8 cellular contexts compared by ENCODE assay signal in genomic region chr16:2604016-2604369, GRCh38.
A peak's percentile ranks its signal among the peaks of the same experiment; 100 is the strongest.
DNase-seq lines count a peak whose midpoint lies in the region; ATAC-seq, FAIRE-seq and TF ChIP-seq lines count a peak whose summit lies in the region.
"Not testable (repeated sequence)": the region's sequence is repeated elsewhere in the genome, so short reads cannot be mapped to it uniquely, and the experiment has no call there.

No MANE protein-coding gene starts in this region.

- not testable (repeated sequence) for H3K27ac ChIP-seq in CD4-positive, alpha-beta T cell (ENCODE audit: low read depth, low read length)
- H3K27ac ChIP-seq in HUES6 (ENCODE audit: low read depth, low read length) (peak overlapping the region; percentile 66), SK-N-SH (ENCODE audit: low read depth in 2 of 2, low read length in 1 of 2) (peak overlapping the region; percentile 67 to 78), kidney (ENCODE audit: low read depth in 2 of 2, low read length in 2 of 2) (peak overlapping the region; percentile 69 to 78), testis (peak overlapping the region in 1 of 2 donors; percentile 57)

- H3K9ac ChIP-seq in HUES6 (ENCODE audit: low read length) (peak overlapping the region; percentile 94), SK-N-SH (peak overlapping the region; percentile 89), kidney (ENCODE audit: low read length in 2 of 2) (peak overlapping the region; percentile 72 to 76)

- peaks cover 23% of the 10 kb centered on the region for H3K4me1 Mint-ChIP-seq in CD4-positive, alpha-beta T cell (ENCODE audit: low read depth)
- H3K4me1 Mint-ChIP-seq in activated naive CD8-positive, alpha-beta T cell treated with anti-CD3 and anti-CD28 coated beads, Interleukin-2, amount 50 U/mL, for 24 hours = peaks cover 33% of the 10 kb centered on the region

- not testable (repeated sequence) for DNase-seq in CD4-positive, alpha-beta T cell; SK-N-SH; activated naive CD8-positive, alpha-beta T cell treated with anti-CD3 and anti-CD28 coated beads, Interleukin-2, amount 50 U/mL, for 24 hours; kidney; testis
- peak; percentile 7 for DNase-seq in epithelial cell of esophagus (ENCODE audit: low read depth)

- peak; percentile 8 for ATAC-seq in CD4-positive, alpha-beta T cell (ENCODE audit: poor library complexity)
- ATAC-seq in activated naive CD8-positive, alpha-beta T cell treated with anti-CD3 and anti-CD28 coated beads, Interleukin-2, amount 50 U/mL, for 24 hours = not testable (repeated sequence)

- TF ChIP-seq CTCF in CD4-positive, alpha-beta T cell (IDR thresholded peaks at IDR 0.05); SK-N-SH (IDR thresholded peaks at IDR 0.05); epithelial cell of esophagus (IDR thresholded peaks at IDR 0.05; ENCODE audit: insufficient read depth, low read depth, low read length, missing control alignments); kidney (IDR thresholded peaks at IDR 0.05; ENCODE audit: borderline replicate concordance, extremely low read depth, insufficient read depth); testis (IDR thresholded peaks at IDR 0.05): not testable (repeated sequence)

- H3K4me2 ChIP-seq in SK-N-SH = peak overlapping the region; percentile 84

- peaks cover 12% of the 10 kb centered on the region for H3K36me3 Mint-ChIP-seq in CD4-positive, alpha-beta T cell (ENCODE audit: low read depth)
- peaks cover 17% of the 10 kb centered on the region for H3K36me3 Mint-ChIP-seq in activated naive CD8-positive, alpha-beta T cell treated with anti-CD3 and anti-CD28 coated beads, Interleukin-2, amount 50 U/mL, for 24 hours (ENCODE audit: low read depth)

- H3K4me1 ChIP-seq in HUES6 (ENCODE audit: control insufficient read depth, insufficient read depth, low read length); SK-N-SH (ENCODE audit: control insufficient read depth in 1 of 2, insufficient read depth in 2 of 2, low read depth in 1 of 2, low read length in 1 of 2); kidney (ENCODE audit: control insufficient read depth in 1 of 2, insufficient read depth in 1 of 2, low read depth in 1 of 2, low read length in 2 of 2); neuron (ENCODE audit: insufficient read depth, low read length); testis: not testable (repeated sequence)

- not testable (repeated sequence) for H4K20me1 ChIP-seq in SK-N-SH (ENCODE audit: insufficient read depth)

- H3K9me3 ChIP-seq in CD4-positive, alpha-beta T cell (ENCODE audit: control insufficient read depth, low read length); HUES6 (ENCODE audit: control insufficient read depth, insufficient read depth, low read depth, low read length); SK-N-SH; kidney (ENCODE audit: control insufficient read depth in 1 of 2, low read length in 2 of 2); neuron (ENCODE audit: low read length); testis: not testable (repeated sequence)

- not testable (repeated sequence) for H3K27me3 Mint-ChIP-seq in CD4-positive, alpha-beta T cell; activated naive CD8-positive, alpha-beta T cell treated with anti-CD3 and anti-CD28 coated beads, Interleukin-2, amount 50 U/mL, for 24 hours

- intact Hi-C loops in CD4-positive, alpha-beta T cell (cut with DNase I, micrococcal nuclease); kidney (cut with DNase I); testis (cut with DNase I; ENCODE audit: low total_unique reads): not testable (repeated sequence)

- H3K9me3 Mint-ChIP-seq in CD4-positive, alpha-beta T cell; activated naive CD8-positive, alpha-beta T cell treated with anti-CD3 and anti-CD28 coated beads, Interleukin-2, amount 50 U/mL, for 24 hours: not testable (repeated sequence)

- H3K36me3 ChIP-seq in HUES6 (ENCODE audit: control insufficient read depth, insufficient read depth, low read length); SK-N-SH (replicated peaks in 1 of 2; ENCODE audit: control insufficient read depth in 1 of 2, insufficient read depth in 2 of 2, low read length in 1 of 2); kidney (ENCODE audit: control insufficient read depth in 1 of 2, insufficient read depth in 2 of 2, low read length in 2 of 2); neuron (ENCODE audit: insufficient read depth, low read length); testis (ENCODE audit: low read depth, missing control alignments): not testable (repeated sequence)

- CTCF ChIA-PET in CD4-positive, alpha-beta T cell (lab: Charles Lee); SK-N-SH (lab: Yijun Ruan, JAX): not testable (repeated sequence)

- H3K79me2 ChIP-seq in SK-N-SH (ENCODE audit: insufficient read depth) = peaks cover 28% of the 10 kb centered on the region

- H3F3A ChIP-seq in SK-N-SH (replicated peaks; ENCODE audit: insufficient read depth) = not testable (repeated sequence)

- H3K9me2 ChIP-seq in SK-N-SH = not testable (repeated sequence)

- H3K27ac Mint-ChIP-seq in CD4-positive, alpha-beta T cell = peak overlapping the region; percentile 80
- H3K27ac Mint-ChIP-seq in activated naive CD8-positive, alpha-beta T cell treated with anti-CD3 and anti-CD28 coated beads, Interleukin-2, amount 50 U/mL, for 24 hours = peak overlapping the region; percentile 89

- not testable (repeated sequence) for TF ChIP-seq RAD21 in SK-N-SH (IDR thresholded peaks at IDR 0.05; ENCODE audit: low read length)

- not testable (repeated sequence) for FAIRE-seq in kidney (lab: Jason Lieb, UNC)

- peak overlapping the region; percentile 72; the same call in 1 of the 2 replicates for H2AFZ ChIP-seq in SK-N-SH (ENCODE audit: low read depth)
- not testable (repeated sequence) for H2AFZ ChIP-seq in neuron (ENCODE audit: low read depth, low read length)

- TF ChIP-seq POLR2A in testis (IDR thresholded peaks at IDR 0.05) = not testable (repeated sequence)

- 5% methylated on average over 12 of the region's 12 CpGs for WGBS in SK-N-SH (ENCODE audit: low lambda C conversion rate)
- WGBS in testis, 2 donors = 5 to 6% methylated on average over 12 of the region's 12 CpGs

- H3K4me3 ChIP-seq in HUES6 (ENCODE audit: low read depth, low read length) (peak overlapping the region; percentile 99), SK-N-SH (ENCODE audit: low read depth in 2 of 2, low read length in 1 of 2) (peak overlapping the region; percentile 92 to 97), epithelial cell of esophagus (ENCODE audit: low read length) (peak overlapping the region; percentile 92), kidney (ENCODE audit: low read length in 2 of 2) (peak overlapping the region; percentile 80 to 91), neuron (ENCODE audit: low read length) (peak overlapping the region; percentile 95), testis (peak overlapping the region; percentile 88 to 91)

- peak overlapping the region; percentile 98 for H3K4me3 Mint-ChIP-seq in CD4-positive, alpha-beta T cell
- peak overlapping the region; percentile 91 for H3K4me3 Mint-ChIP-seq in activated naive CD8-positive, alpha-beta T cell treated with anti-CD3 and anti-CD28 coated beads, Interleukin-2, amount 50 U/mL, for 24 hours

- H3K27me3 ChIP-seq in CD4-positive, alpha-beta T cell (ENCODE audit: control insufficient read depth, insufficient read depth, low read length); HUES6 (ENCODE audit: control insufficient read depth, insufficient read depth, low read length); SK-N-SH (ENCODE audit: insufficient read depth); neuron (ENCODE audit: insufficient read depth, low read length); testis: not testable (repeated sequence)

- POLR2A ChIA-PET in CD4-positive, alpha-beta T cell (lab: Charles Lee) = interaction anchor here (1.5 kb wide), 1 partner anchor 78 kb away, joined by 3 read pairs; the partner anchor contains the start of gene KCTD5
- POLR2A ChIA-PET in SK-N-SH (lab: Yijun Ruan, JAX) = interaction anchor here (1.2 kb wide), 1 partner anchor 65 kb away, joined by 3 read pairs; no protein-coding TSS in a partner anchor

- not testable (repeated sequence) for TF ChIP-seq EP300 in SK-N-SH (IDR thresholded peaks at IDR 0.05; ENCODE audit: borderline replicate concordance in 1 of 2, low read depth in 1 of 2, low read length in 1 of 2)
